8 cellular contexts compared by ENCODE assay signal in genomic region chr10:73729781-73730152, GRCh38. TPM values are rescaled to one million over a fixed set of nuclear protein-coding genes. Genes with fewer than 3 reads are reported as not detected.
DNase-seq lines count a peak whose midpoint lies in the region; ATAC-seq and TF ChIP-seq lines count a peak whose summit lies in the region.
"Not testable (repeated sequence)": the region's sequence is repeated elsewhere in the genome, so short reads cannot be mapped to it uniquely, and the experiment has no call there.

No MANE protein-coding gene starts in this region.

- DNase-seq in AG04450 (ENCODE audit: low read depth, low spot score); Peyer's patch; right cardiac atrium: not testable (repeated sequence)
- DNase-seq in HCEC 1CT = peak; percentile 32
- peak; percentile 18 for DNase-seq in activated T-cell treated with anti-CD3 and anti-CD28 coated beads for 4 hours
- peak; percentile 60 for DNase-seq in choroid plexus epithelial cell (ENCODE audit: low read depth)
- peak in 2 of 3 donors; percentile 11 to 14 for DNase-seq in stimulated activated CD4-positive, alpha-beta T cell treated with anti-CD3 and anti-CD28 coated beads, TNF-alpha, amount 100 ng/mL, for 48 hours (ENCODE audit: low read depth in 3 of 3)

- not testable (repeated sequence) for H3K9me3 Mint-ChIP-seq in nephron

- not testable (repeated sequence) for ATAC-seq in right cardiac atrium

- not testable (repeated sequence) for H3K9me3 ChIP-seq in AG04450 (ENCODE audit: control insufficient read depth, insufficient read depth, low read length); Peyer's patch; right cardiac atrium (ENCODE audit: control insufficient read depth, low read length)

- not testable (repeated sequence) for H3K27me3 Mint-ChIP-seq in nephron (ENCODE audit: low read depth)

- TF ChIP-seq CTCF in AG04450 (IDR thresholded peaks at IDR 0.05; ENCODE audit: low read depth, low read length); Peyer's patch (IDR thresholded peaks at IDR 0.05); choroid plexus epithelial cell (conservative IDR thresholded peaks at IDR 0.05; ENCODE audit: low read depth, low read length); nephron (IDR thresholded peaks at IDR 0.05; ENCODE audit: unreplicated experiment in 3 of 3): not testable (repeated sequence)

- H3K36me3 Mint-ChIP-seq in nephron (ENCODE audit: low read depth) = peaks cover 17% of the 10 kb centered on the region

- H3K4me3 ChIP-seq in AG04450 (ENCODE audit: low read depth, low read length) = peak overlapping the region; percentile 96
- peak overlapping the region; percentile 67 to 79 (median 74) for H3K4me3 ChIP-seq in Peyer's patch
- H3K4me3 ChIP-seq in choroid plexus epithelial cell (ENCODE audit: low read depth, low read length) = peak overlapping the region; percentile 97
- peak overlapping the region; percentile 73 for H3K4me3 ChIP-seq in right cardiac atrium (ENCODE audit: low read length)

- CTCF ChIA-PET in AG04450 (lab: Charles Lee) = not testable (repeated sequence)

- H3K27me3 ChIP-seq in AG04450 (ENCODE audit: control insufficient read depth, insufficient read depth, low read length); Peyer's patch; right cardiac atrium (ENCODE audit: control insufficient read depth, insufficient read depth): not testable (repeated sequence)

- under 1% methylated on average over 9 of the region's 9 CpGs for WGBS in right cardiac atrium

- peak overlapping the region; percentile 99 to 100 (median 99) for H3K4me3 Mint-ChIP-seq in nephron

- peaks cover 0 to 12% (median 0%) of the 10 kb centered on the region in 4 donors for H3K4me1 ChIP-seq in Peyer's patch
- not testable (repeated sequence) for H3K4me1 ChIP-seq in right cardiac atrium (ENCODE audit: control insufficient read depth, insufficient read depth, low read length)

- peaks cover 0 to 45% (median 0%) of the 10 kb centered on the region in 3 donors for H3K36me3 ChIP-seq in Peyer's patch

- peak overlapping the region; percentile 97 to 99 (median 98) for H3K27ac Mint-ChIP-seq in nephron

- intact Hi-C loops in right cardiac atrium (cut with DNase I) = not testable (repeated sequence)

- peaks cover 16% of the 10 kb centered on the region for H3K4me1 Mint-ChIP-seq in nephron

- not testable (repeated sequence) for TF ChIP-seq POLR2A in Peyer's patch (IDR thresholded peaks at IDR 0.05)

- H3K27ac ChIP-seq in AG04450 (ENCODE audit: low read depth, low read length) = peak overlapping the region; percentile 85
- peak overlapping the region; percentile 78 to 93 (median 88) for H3K27ac ChIP-seq in Peyer's patch
- peak overlapping the region; percentile 96 for H3K27ac ChIP-seq in right cardiac atrium (ENCODE audit: low read length)

- POLR2A ChIA-PET in AG04450 (lab: Yijun Ruan, JAX) = interaction anchor here (0.6 to 3.7 kb wide), 3 partner anchors 14 to 314 kb away, joined by 3 to 27 read pairs (median 3); partner anchors contain the start of gene SEC24C

RNA-seq across cellular contexts. Expression of gene SEC24C, which starts 14.4 kb away (rescaled TPM):
- polyA plus RNA-seq in AG04450 (2011; rRNA removed) (86.9 and 97.4 TPM in 2 replicates), right cardiac atrium (30.6 TPM)
- 141 and 180 TPM in 2 replicates for polyA minus RNA-seq in AG04450 (2011; rRNA and poly(A)+ RNA removed)
- total RNA-seq in Peyer's patch (10 to 100 TPM; 48.7 to 81.5 (median 79.9) TPM), right cardiac atrium (10 to 100 TPM; 43.7 to 50.9 (median 46.2) TPM)

RNA-seq across cellular contexts. Expression of gene AGAP5, which starts 31.9 kb away (rescaled TPM):
- polyA plus RNA-seq in AG04450 (2011; rRNA removed) = 2.9 and 3.3 TPM in 2 replicates
- 3.3 and 4.0 TPM in 2 replicates for polyA minus RNA-seq in AG04450 (2011; rRNA and poly(A)+ RNA removed)
- total RNA-seq in Peyer's patch = 10 to 100 TPM; 11.6 to 23.3 (median 16.1) TPM
- 1 to 10 TPM; 3.1 to 4.6 (median 3.7) TPM for total RNA-seq in right cardiac atrium
- polyA plus RNA-seq in right cardiac atrium = 2.8 TPM

RNA-seq across cellular contexts. Expression of gene CHCHD1, which starts 52.1 kb away (rescaled TPM):
- polyA plus RNA-seq in AG04450 (2011; rRNA removed) (31.2 and 45.4 TPM in 2 replicates), right cardiac atrium (76.8 TPM)
- polyA minus RNA-seq in AG04450 (2011; rRNA and poly(A)+ RNA removed) = 4.0 and 5.2 TPM in 2 replicates
- total RNA-seq in Peyer's patch (10 to 100 TPM in 3 of 4 donors, 1 to 10 TPM in 1; 9.9 to 36.8 (median 20.9) TPM), right cardiac atrium (10 to 100 TPM; 20.6 to 28.1 (median 23.2) TPM)

RNA-seq across cellular contexts. Expression of gene ZSWIM8, which starts 55.6 kb away (rescaled TPM):
- polyA plus RNA-seq in AG04450 (2011; rRNA removed) = 44.2 and 58.3 TPM in 2 replicates
- polyA minus RNA-seq in AG04450 (2011; rRNA and poly(A)+ RNA removed) = 85.9 and 106 TPM in 2 replicates
- total RNA-seq in Peyer's patch = 100 to 1,000 TPM in 3 of 4 donors, 10 to 100 TPM in 1; 87.5 to 345 (median 187) TPM
- total RNA-seq in right cardiac atrium = 10 to 100 TPM; 53.3 to 67.3 (median 62.9) TPM
- 61.2 TPM for polyA plus RNA-seq in right cardiac atrium
